20 cellular contexts compared by ENCODE assay signal in the genomic region with DNA sequence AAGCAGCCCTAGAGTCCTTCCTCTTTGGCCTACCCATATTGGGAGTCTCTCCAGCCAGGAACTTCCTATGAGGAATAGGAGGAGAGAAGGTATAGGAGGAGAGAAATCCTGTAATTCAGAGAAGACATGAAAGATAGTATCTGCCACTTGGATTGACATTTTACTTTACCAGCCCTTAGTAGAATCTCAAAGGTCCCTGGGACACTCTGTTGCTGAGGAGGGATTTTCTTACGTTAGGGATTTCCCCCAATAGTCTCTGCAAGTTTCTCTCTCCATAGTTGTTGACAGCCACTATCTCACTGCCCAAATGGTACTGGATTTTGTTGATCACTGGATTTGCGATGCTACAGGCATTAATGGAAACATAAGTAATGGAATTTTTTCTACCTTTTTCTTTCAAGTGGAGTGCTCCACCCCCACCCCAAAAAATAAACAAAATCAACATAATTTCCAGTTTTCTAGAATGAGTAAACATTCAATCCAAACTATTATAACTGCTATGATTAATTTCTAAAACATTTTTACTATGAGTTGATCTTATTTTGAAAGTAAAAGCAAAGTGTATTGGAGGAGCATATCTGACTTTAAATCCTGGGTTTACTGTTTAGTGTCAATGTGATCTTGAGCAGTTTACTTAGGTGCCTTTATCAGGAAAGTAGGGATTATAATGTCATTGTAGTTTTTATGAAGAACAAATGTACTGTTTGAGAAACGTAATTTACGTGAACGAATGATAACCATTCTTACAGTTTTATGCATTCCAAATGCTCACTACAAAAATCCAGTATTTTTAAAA.
"Had no signal": no experiment of that assay in that cellular context is flagged by ENCODE, and none has a peak within 500 bp of the region (broad histone marks: within the 10 kb centered on the region; RNA-seq: fewer than 3 reads in every experiment).

No MANE protein-coding gene starts in this region.

- H3K27ac ChIP-seq: foreskin keratinocyte, left ventricle myocardium inferior, neutrophil, ovary, prostate gland, spleen, stomach, transverse colon had no signal

- H3K36me3 ChIP-seq: left ventricle myocardium inferior, neutrophil, ovary, prostate gland, spleen, stomach, transverse colon had no signal

- FAIRE-seq: endometrium, urothelium cell line had no signal

- ATAC-seq: foreskin keratinocyte had no signal

- H3K4me3 ChIP-seq: left ventricle myocardium inferior, ovary, prostate gland, spleen, stomach, transverse colon had no signal

- H3K4me1 ChIP-seq: foreskin keratinocyte, prostate gland had no signal

- H3K27me3 ChIP-seq: foreskin keratinocyte, neutrophil, ovary, spleen, stomach, transverse colon had no signal

- DNase-seq: activated CD4-positive, alpha-beta memory T cell treated with anti-CD3 and anti-CD28 coated beads, Interleukin-2, amount 10 ng/mL, durations not matched to agents 7 days and 5 days; activated CD4-positive, alpha-beta T cell treated with anti-CD3 and anti-CD28 coated beads, Interleukin-2, amount 10 ng/mL, durations not matched to agents 24 days and 14 days; activated effector memory CD4-positive, alpha-beta T cell treated with anti-CD3 and anti-CD28 coated beads, Interleukin-2, amount 50 U/mL, for 16 hours; activated naive CD4-positive, alpha-beta T cell treated with anti-CD3 and anti-CD28 coated beads, Interleukin-2, amount 10 ng/mL, durations not matched to agents 7 days and 5 days; aorta; hippocampal formation; kidney glomerular epithelial cell; left ventricle myocardium inferior; midbrain; ovary; spleen; stimulated activated CD4-positive, alpha-beta T cell treated with anti-CD3 and anti-CD28 coated beads, Interleukin-4, amount 100 ng/mL, for 24 hours; stomach; T-helper 9 cell; transverse colon had no signal

- H3K9me3 ChIP-seq: left ventricle myocardium inferior, neutrophil, ovary, prostate gland, spleen, stomach, transverse colon had no signal
